ENCODE assay signal across 9 cellular contexts in genomic region chr3:24145981-24146822, GRCh38.
DNase-seq lines count a peak whose midpoint lies in the region; ATAC-seq and TF ChIP-seq lines count a peak whose summit lies in the region.
"Had no signal": no experiment of that assay in that cellular context is flagged by ENCODE, and none has a peak within 500 bp of the region (broad histone marks: within the 10 kb centered on the region; RNA-seq: fewer than 3 reads in every experiment).

No MANE protein-coding gene starts in this region.

- TF ChIP-seq POLR2A in HCT116 (IDR thresholded peaks at IDR 0.05; ENCODE audit: borderline replicate concordance, extremely low read depth, insufficient read depth, insufficient read length), result no peak

- no peak for DNase-seq in HCT116 (ENCODE audit: low read depth, low spot score)
- peak; percentile 83 for DNase-seq in amniotic stem cell (lab: John Stamatoyannopoulos, UW)
- no peak for DNase-seq in left ventricle myocardium superior
- no peak for DNase-seq in SKM-1 treated with dmso at 0.1 percent for 144 hours (lab: John Stamatoyannopoulos, UW; ENCODE audit: unreplicated experiment)
- DNase-seq in glutamatergic neuron, result no peak

- peaks cover 5% of the 10 kb centered on the region for H3K4me1 Mint-ChIP-seq in glutamatergic neuron (ENCODE audit: low read depth, unreplicated experiment)

- peak overlapping the region; percentile 28; the same call in 1 of the 2 replicates for H3K9ac ChIP-seq in HCT116 (ENCODE audit: low read length)

- RAD21 ChIA-PET in HCT116 (lab: Charles Lee; ENCODE audit: low non-redundant PET in 1 of 2, low total read pairs in 2 of 2, uncharacterized antibody in 2 of 2, unreplicated experiment in 2 of 2), result no interaction called here

- H3K27ac ChIP-seq in HCT116 (ENCODE audit: low read depth, low read length) (peak overlapping the region; percentile 18; the same call in 1 of the 2 replicates), temporal lobe (ENCODE audit: low read depth, low read length) (peak overlapping the region; percentile 80)

- peak overlapping the region; percentile 69 for H3K4me2 ChIP-seq in HCT116 (ENCODE audit: low read length)

- CTCF ChIA-PET in HCT116 (lab: Charles Lee), result no interaction called here

- H3K4me3 Mint-ChIP-seq in glutamatergic neuron (ENCODE audit: unreplicated experiment), result no peak overlapping the region

- ATAC-seq in HCT116 (peak; percentile 63), left ventricle myocardium superior (peak; percentile 76), HG03108 (IDR thresholded peaks at IDR 0.05; ENCODE audit: unreplicated experiment) (no peak), HG03045 (IDR thresholded peaks at IDR 0.05; ENCODE audit: unreplicated experiment) (no peak)

- H3K27ac Mint-ChIP-seq in glutamatergic neuron (ENCODE audit: unreplicated experiment), result no peak overlapping the region

- no peak for TF ChIP-seq RAD21 in HCT116 (IDR thresholded peaks at IDR 0.05; ENCODE audit: low read depth)

- no peaks in the 10 kb centered on the region for H3K36me3 Mint-ChIP-seq in glutamatergic neuron (ENCODE audit: unreplicated experiment)

- BruUV-seq in HCT116 (replicated peaks; lab: Mats Ljungman, UMichigan), result no TSS peak

- no peak for TF ChIP-seq CTCF in HCT116 (IDR thresholded peaks at IDR 0.05 in 2 of 3, conservative IDR thresholded peaks at IDR 0.05 in 1 of 3; ENCODE audit: borderline replicate concordance in 1 of 3, insufficient read depth in 1 of 3, low read depth in 2 of 3, low read length in 2 of 3)
- TF ChIP-seq CTCF in glutamatergic neuron (IDR thresholded peaks at IDR 0.05; ENCODE audit: partially characterized antibody, unreplicated experiment), result no peak

- no peaks in the 10 kb centered on the region for H3K79me2 ChIP-seq in HCT116 (ENCODE audit: insufficient read depth, low read length)

- H3K4me1 ChIP-seq in HCT116 (ENCODE audit: control insufficient read depth in 1 of 2, insufficient read depth in 2 of 2, low read length in 2 of 2), result peaks cover 12 to 20% of the 10 kb centered on the region in 2 experiments

- no peaks in the 10 kb centered on the region for H3K9me2 ChIP-seq in HCT116 (ENCODE audit: insufficient read depth)

- H3K27me3 ChIP-seq in HCT116 (ENCODE audit: insufficient read depth, low read length), result no peaks in the 10 kb centered on the region

- POLR2A ChIA-PET in HCT116 (lab: Charles Lee), result no interaction called here

- H3K27me3 Mint-ChIP-seq in glutamatergic neuron (ENCODE audit: unreplicated experiment), result no peaks in the 10 kb centered on the region

- peak overlapping the region; percentile 72 for H2AFZ ChIP-seq in HCT116 (ENCODE audit: low read depth, low read length, poor library complexity, severe bottlenecking)

- no peaks in the 10 kb centered on the region for H3K36me3 ChIP-seq in HCT116 (ENCODE audit: control insufficient read depth in 1 of 2, insufficient read depth in 2 of 2, low read length in 2 of 2)

- intact Hi-C loops in HCT116 (cut with micrococcal nuclease) (loop anchor here (5.0 kb wide), 1 partner anchor 149 kb away; no protein-coding TSS in a partner anchor), left ventricle myocardium superior (cut with micrococcal nuclease) (no loop called here)

- no peaks in the 10 kb centered on the region for H3K9me3 ChIP-seq in HCT116 (ENCODE audit: control insufficient read depth in 1 of 2, insufficient read depth in 1 of 2, low read depth in 1 of 2, low read length in 2 of 2)

- H3K9me3 Mint-ChIP-seq in glutamatergic neuron (ENCODE audit: unreplicated experiment), result no peaks in the 10 kb centered on the region

- H4K20me1 ChIP-seq in HCT116 (ENCODE audit: insufficient read depth), result no peaks in the 10 kb centered on the region

- peak overlapping the region in 1 of 2 experiments; percentile 30; a peak in 2 of 4 replicates for H3K4me3 ChIP-seq in HCT116 (replicated peaks in 1 of 2; ENCODE audit: low read depth in 1 of 2, low read length in 2 of 2)
- H3K4me3 ChIP-seq: skin epidermis had no signal

TF ChIP-seq in HCT116, 20 proteins besides CTCF, POLR2A, EP300 and RAD21:
- TF ChIP-seq SIN3A (IDR thresholded peaks at IDR 0.05; ENCODE audit: low read depth) (no peak), JUND (IDR thresholded peaks at IDR 0.05) (peak; percentile 64), CEBPB (IDR thresholded peaks at IDR 0.05; ENCODE audit: low read depth) (0 out of 2 replicates have a peak, but pooled peaks have one; percentile 1), REST (IDR thresholded peaks at IDR 0.05; ENCODE audit: low read depth) (no peak), YY1 (IDR thresholded peaks at IDR 0.05; ENCODE audit: extremely low read depth, insufficient replicate concordance, low read depth, low read length) (no peak), SP1 (IDR thresholded peaks at IDR 0.05; ENCODE audit: low read depth) (no peak), FOSL1 (IDR thresholded peaks at IDR 0.05; ENCODE audit: low read depth) (peak; percentile 63)

Comparison
In these comparisons a context has a peak if more than half of its experiments do, and no peak if none do; other contexts are left out.
1. ATAC-seq: peak in HCT116 (single experiment) and left ventricle myocardium superior (single experiment); none in HG03108 (single experiment) and HG03045 (single experiment).